Comparison of ENCODE assay signal across 15 cellular contexts in the genomic region with DNA sequence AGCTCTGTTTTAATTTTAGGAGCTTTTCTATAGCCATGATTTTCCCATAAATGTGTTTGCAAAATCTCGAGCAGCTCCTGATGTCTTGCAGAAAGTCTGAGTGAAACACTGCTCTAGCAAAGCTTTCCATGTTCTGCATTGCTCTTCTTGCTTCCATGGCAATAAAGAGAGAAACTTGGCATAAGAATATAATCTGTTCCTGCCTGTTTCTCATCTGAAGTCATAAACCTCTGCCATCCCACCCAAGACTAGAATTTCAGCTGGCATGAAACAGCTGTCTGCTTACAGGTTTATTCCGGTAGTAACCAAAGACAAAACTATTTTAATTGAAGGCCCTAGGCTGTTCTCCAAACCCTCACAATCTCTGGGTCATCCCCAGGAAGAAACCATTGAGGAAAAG.
DNase-seq lines count a peak whose midpoint lies in the region; ATAC-seq and TF ChIP-seq lines count a peak whose summit lies in the region.
"Had no signal": no experiment of that assay in that cellular context is flagged by ENCODE, and none has a peak within 500 bp of the region (broad histone marks: within the 10 kb centered on the region; RNA-seq: fewer than 3 reads in every experiment).

No MANE protein-coding gene starts in this region.

- TF ChIP-seq POLR2A in breast epithelium (IDR thresholded peaks at IDR 0.05): no peak

- H2BK12ac ChIP-seq in neuronal stem cell (ENCODE audit: low read length): no peak overlapping the region

- no peak overlapping the region for H2BK15ac ChIP-seq in neuronal stem cell (ENCODE audit: low read length)

- intact Hi-C loops in breast epithelium (cut with DNase I; ENCODE audit: low total_unique reads): no loop called here
- intact Hi-C loops in MCF 10A (cut with micrococcal nuclease): no loop called here
- intact Hi-C loops in aorta (cut with DNase I): loop anchor here (5.0 kb wide), 3 partner anchors 64 to 254 kb away; a partner anchor contains a TSS
- intact Hi-C loops in CD14-positive monocyte (cut with micrococcal nuclease): no loop called here

- H3K23ac ChIP-seq in neuronal stem cell (ENCODE audit: low read depth, low read length, poor library complexity): no peak overlapping the region

- BruUV-seq in MCF 10A (replicated peaks; lab: Mats Ljungman, UMichigan): no TSS peak

- no peak overlapping the region for H3K27ac Mint-ChIP-seq in MCF 10A (ENCODE audit: low read depth, unreplicated experiment)
- no peak overlapping the region for H3K27ac Mint-ChIP-seq in CD14-positive monocyte
- H3K27ac Mint-ChIP-seq: activated CD4-positive, alpha-beta T cell treated with anti-CD3 and anti-CD28 coated beads, Interleukin-2, amount 10 ng/mL, durations not matched to agents 7 days and 5 days; activated T-helper 2 cell treated with anti-CD3 and anti-CD28 coated beads, Interferon-gamma antibody, Interleukin-2, Interleukin-4, amounts not matched to agents 10 μg/mL and 5 μg/mL and 100 μg/mL, durations not matched to agents 14 hours and 24 hours and 36 hours had no signal

- H3K4me1 ChIP-seq in breast epithelium (peaks cover 0 to 5% of the 10 kb centered on the region in 2 donors), neuronal stem cell (ENCODE audit: control insufficient read depth in 2 of 2, insufficient read depth in 1 of 2, low read depth in 1 of 2, low read length in 2 of 2) (peaks cover 8 to 10% of the 10 kb centered on the region in 2 donors), aorta (ENCODE audit: control insufficient read depth in 1 of 2, insufficient read depth in 2 of 2, low read length in 2 of 2) (peaks cover 0 to 3% of the 10 kb centered on the region in 2 donors)

- no peak overlapping the region for H2AK5ac ChIP-seq in neuronal stem cell (ENCODE audit: low read depth, low read length)

- H3K27ac ChIP-seq in breast epithelium (peak overlapping the region; percentile 78 to 83), neuronal stem cell (replicated peaks; ENCODE audit: low read length) (no peak overlapping the region), aorta (ENCODE audit: low read depth in 1 of 2, low read length in 2 of 2) (peak overlapping the region; percentile 36 to 80)

- POLR2A ChIA-PET in MCF 10A (lab: Yijun Ruan, JAX): interaction anchor here (1.0 to 3.3 kb wide), 2 partner anchors 10 to 252 kb away, joined by 3 to 25 read pairs; a partner anchor contains a TSS

- no peak overlapping the region for H3K9ac ChIP-seq in neuronal stem cell (ENCODE audit: low read depth, low read length, poor library complexity)

- peak; percentile 52 for ATAC-seq in aorta (ENCODE audit: low FRiP score)
- no peak for ATAC-seq in HG03342 (IDR thresholded peaks at IDR 0.05; ENCODE audit: unreplicated experiment)

- no peak overlapping the region for H3K14ac ChIP-seq in neuronal stem cell (ENCODE audit: low read length)

- peak overlapping the region; percentile 57 for H2AFZ ChIP-seq in neuronal stem cell (ENCODE audit: low read length)

- H3K27me3 ChIP-seq in breast epithelium (no peaks in the 10 kb centered on the region), neuronal stem cell (ENCODE audit: control insufficient read depth in 3 of 3, insufficient read depth in 3 of 3, low read depth in 1 of 3, low read length in 3 of 3) (no peaks in the 10 kb centered on the region), aorta (ENCODE audit: control insufficient read depth in 1 of 2, insufficient read depth in 2 of 2, low read length in 1 of 2) (no peaks in the 10 kb centered on the region)

- DNase-seq in breast epithelium (ENCODE audit: low spot score in 2 of 2) (peak in 1 of 2 donors; percentile 30), MCF 10A (ENCODE audit: unreplicated experiment) (no peak), fibroblast of the aortic adventitia (ENCODE audit: low read depth) (peak; percentile 76), neuronal stem cell (ENCODE audit: low spot score) (no peak), aorta (no peak), AG08396 (ENCODE audit: low spot score) (no peak), CD14-positive monocyte (ENCODE audit: low spot score) (no peak)
- DNase-seq: ACHN; activated CD4-positive, alpha-beta T cell treated with anti-CD3 and anti-CD28 coated beads, Interleukin-2, amount 10 ng/mL, durations not matched to agents 7 days and 5 days; DMS79; NCI-H446; right cardiac atrium; trophoblast cell had no signal

- H3K4me1 Mint-ChIP-seq in MCF 10A (ENCODE audit: insufficient read depth, unreplicated experiment) (peaks cover 11% of the 10 kb centered on the region), CD14-positive monocyte (peaks cover 11% of the 10 kb centered on the region)
- H3K4me1 Mint-ChIP-seq: activated CD4-positive, alpha-beta T cell treated with anti-CD3 and anti-CD28 coated beads, Interleukin-2, amount 10 ng/mL, durations not matched to agents 7 days and 5 days had no signal

- H3K4me2 ChIP-seq in neuronal stem cell (ENCODE audit: insufficient read depth, low read length, poor library complexity, severe bottlenecking): no peak overlapping the region

- CTCF ChIA-PET in MCF 10A (lab: Yijun Ruan, JAX): interaction anchor here (0.6 to 1.4 kb wide), 8 partner anchors 8 to 548 kb away, joined by 3 to 4 read pairs (median 3); no protein-coding TSS in a partner anchor

- no peak overlapping the region for H3K4ac ChIP-seq in neuronal stem cell (ENCODE audit: low read length)

- no peak overlapping the region for H4K91ac ChIP-seq in neuronal stem cell (ENCODE audit: low read depth, low read length, poor library complexity)

- H3K4me3 Mint-ChIP-seq in MCF 10A (ENCODE audit: unreplicated experiment): no peak overlapping the region
- H3K4me3 Mint-ChIP-seq in CD14-positive monocyte: no peak overlapping the region
- H3K4me3 Mint-ChIP-seq: activated CD4-positive, alpha-beta T cell treated with anti-CD3 and anti-CD28 coated beads, Interleukin-2, amount 10 ng/mL, durations not matched to agents 7 days and 5 days had no signal

- H2BK120ac ChIP-seq in neuronal stem cell (ENCODE audit: low read depth, low read length): no peak overlapping the region

- H3K9me3 ChIP-seq in breast epithelium (no peaks in the 10 kb centered on the region), neuronal stem cell (replicated peaks in 1 of 2; ENCODE audit: control insufficient read depth in 2 of 2, insufficient read depth in 1 of 2, low read depth in 1 of 2, low read length in 2 of 2) (peaks cover 0 to 11% of the 10 kb centered on the region in 2 donors), aorta (ENCODE audit: control insufficient read depth, low read length) (no peaks in the 10 kb centered on the region)

- H3K36me3 ChIP-seq in breast epithelium (no peaks in the 10 kb centered on the region), neuronal stem cell (replicated peaks in 1 of 2; ENCODE audit: control insufficient read depth in 2 of 2, insufficient read depth in 2 of 2, low read length in 2 of 2) (no peaks in the 10 kb centered on the region), aorta (ENCODE audit: control insufficient read depth in 1 of 2, insufficient read depth in 2 of 2, low read length in 1 of 2) (no peaks in the 10 kb centered on the region)

- peaks cover 7% of the 10 kb centered on the region for H3K9me3 Mint-ChIP-seq in MCF 10A (ENCODE audit: unreplicated experiment)
- peaks cover 0 to 2% (median under 1%) of the 10 kb centered on the region in 7 donors for H3K9me3 Mint-ChIP-seq in CD14-positive monocyte
- H3K9me3 Mint-ChIP-seq: activated T-helper 2 cell treated with anti-CD3 and anti-CD28 coated beads, Interferon-gamma antibody, Interleukin-2, Interleukin-4, amounts not matched to agents 10 μg/mL and 5 μg/mL and 100 μg/mL, durations not matched to agents 14 hours and 24 hours and 36 hours had no signal

- no peak overlapping the region for H3K18ac ChIP-seq in neuronal stem cell (ENCODE audit: low read length)

- no CpG with 5 or more reads among the region's 2 CpGs for WGBS in neuronal stem cell (ENCODE audit: extremely low coverage in 2 of 2, insufficient read length in 2 of 2, insufficient replicate concordance in 1 of 2), 2 donors
- WGBS in aorta, 2 donors: 2 to 5% methylated on average over 2 of the region's 2 CpGs

- no peaks in the 10 kb centered on the region for H3K79me1 ChIP-seq in neuronal stem cell (ENCODE audit: low read depth, low read length)

- H4K8ac ChIP-seq in neuronal stem cell (ENCODE audit: low read depth, low read length): no peak overlapping the region

- no peaks in the 10 kb centered on the region for H3K27me3 Mint-ChIP-seq in MCF 10A (ENCODE audit: insufficient read depth, unreplicated experiment)
- no peaks in the 10 kb centered on the region for H3K27me3 Mint-ChIP-seq in CD14-positive monocyte (ENCODE audit: low read depth in 3 of 3)
- H3K27me3 Mint-ChIP-seq: activated CD4-positive, alpha-beta T cell treated with anti-CD3 and anti-CD28 coated beads, Interleukin-2, amount 10 ng/mL, durations not matched to agents 7 days and 5 days had no signal

- H3K4me3 ChIP-seq in breast epithelium (no peak overlapping the region), fibroblast of the aortic adventitia (ENCODE audit: low read depth, low read length) (no peak overlapping the region), neuronal stem cell (ENCODE audit: low read length in 2 of 2) (no peak overlapping the region), aorta (ENCODE audit: low read length in 2 of 2) (no peak overlapping the region)

- no peak for TF ChIP-seq CTCF in breast epithelium (IDR thresholded peaks at IDR 0.05)
- no peak for TF ChIP-seq CTCF in MCF 10A (IDR thresholded peaks at IDR 0.05; ENCODE audit: unreplicated experiment)
- TF ChIP-seq CTCF in fibroblast of the aortic adventitia (IDR thresholded peaks at IDR 0.05; ENCODE audit: insufficient read depth, low read length): no peak
- no peak for TF ChIP-seq CTCF in CD14-positive monocyte (IDR thresholded peaks at IDR 0.05)

- H3K36me3 Mint-ChIP-seq in MCF 10A (ENCODE audit: insufficient read depth, unreplicated experiment) (no peaks in the 10 kb centered on the region), CD14-positive monocyte (no peaks in the 10 kb centered on the region)

- H2BK5ac ChIP-seq in neuronal stem cell (ENCODE audit: low read length): no peak overlapping the region

Comparison
In these comparisons a context has a peak if more than half of its experiments do, and no peak if none do; other contexts are left out.
1. intact Hi-C loops: an anchor here in aorta (5.0 kb wide); none called in breast epithelium, MCF 10A and CD14-positive monocyte.